1 cellular context compared by ENCODE assay signal in genomic region chr22:24035296-24035695, GRCh38.
TF ChIP-seq lines count a peak whose summit lies in the region.

No MANE protein-coding gene starts in this region.

TF ChIP-seq in endothelial cell of umbilical vein, 7 proteins besides CTCF, POLR2A, EP300 and RAD21 (continued from another document):
- TF ChIP-seq MAX (IDR thresholded peaks at IDR 0.05; ENCODE audit: insufficient read depth, insufficient read length) (no peak), GATA2 (IDR thresholded peaks at IDR 0.05; ENCODE audit: insufficient read depth, insufficient read length, low read depth, low read length) (no peak), POLR2AphosphoS5 (IDR thresholded peaks at IDR 0.05; ENCODE audit: insufficient read depth, low read depth, low read length) (no peak), FOS (IDR thresholded peaks at IDR 0.05; ENCODE audit: borderline replicate concordance, insufficient read depth, low read length) (no peak)
